Comparison of ENCODE assay signal across 1 cellular context in the genomic region with DNA sequence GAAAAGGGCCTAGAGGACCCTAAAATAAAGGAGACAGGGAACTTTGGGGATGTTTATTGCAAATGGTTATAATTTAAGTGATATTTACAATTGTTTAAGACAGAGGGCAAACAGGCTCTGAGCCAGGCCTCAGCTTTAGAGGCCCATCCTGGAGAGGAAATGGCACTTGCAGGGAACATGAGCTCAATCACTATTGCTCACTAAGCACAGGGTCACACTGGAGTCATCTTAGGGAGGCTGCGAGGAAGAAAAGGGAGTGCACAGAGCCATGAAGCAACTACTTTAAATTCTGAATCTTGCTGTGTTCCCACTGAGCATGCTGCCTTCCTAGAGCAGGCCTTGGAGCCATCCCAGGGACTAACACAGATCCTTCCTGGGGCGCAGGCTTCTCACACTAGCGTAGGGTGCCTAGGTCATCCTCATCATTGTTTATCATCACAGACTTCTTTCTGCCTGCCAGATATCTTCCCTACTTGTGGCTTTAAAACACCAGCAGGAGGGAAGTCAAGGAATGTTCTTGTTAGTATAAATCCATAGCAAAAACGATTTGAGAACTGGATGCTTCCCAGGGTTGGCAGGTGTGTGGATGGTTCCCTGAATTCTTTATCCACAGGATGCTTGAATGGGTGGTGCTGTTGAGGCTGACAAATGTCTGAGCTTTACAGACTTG.
TF ChIP-seq lines count a peak whose summit lies in the region.

No MANE protein-coding gene starts in this region.

TF ChIP-seq in GM12878, 131 proteins besides CTCF, POLR2A, EP300 and RAD21:
- no peak for TF ChIP-seq ZNF24 (IDR thresholded peaks at IDR 0.05)
- no peak for TF ChIP-seq TCF12 (IDR thresholded peaks at IDR 0.05; ENCODE audit: low read depth, low read length)
- no peak for TF ChIP-seq DPF2 (IDR thresholded peaks at IDR 0.05)
- no peak for TF ChIP-seq CEBPB (IDR thresholded peaks at IDR 0.05; ENCODE audit: borderline replicate concordance in 1 of 2, low read depth in 2 of 2, low read length in 2 of 2)
- TF ChIP-seq, protein P1, sequence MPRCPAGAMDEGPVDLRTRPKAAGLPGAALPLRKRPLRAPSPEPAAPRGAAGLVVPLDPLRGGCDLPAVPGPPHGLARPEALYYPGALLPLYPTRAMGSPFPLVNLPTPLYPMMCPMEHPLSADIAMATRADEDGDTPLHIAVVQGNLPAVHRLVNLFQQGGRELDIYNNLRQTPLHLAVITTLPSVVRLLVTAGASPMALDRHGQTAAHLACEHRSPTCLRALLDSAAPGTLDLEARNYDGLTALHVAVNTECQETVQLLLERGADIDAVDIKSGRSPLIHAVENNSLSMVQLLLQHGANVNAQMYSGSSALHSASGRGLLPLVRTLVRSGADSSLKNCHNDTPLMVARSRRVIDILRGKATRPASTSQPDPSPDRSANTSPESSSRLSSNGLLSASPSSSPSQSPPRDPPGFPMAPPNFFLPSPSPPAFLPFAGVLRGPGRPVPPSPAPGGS (IDR thresholded peaks at IDR 0.05; ENCODE audit: borderline replicate concordance, insufficient read depth, low read depth, low read length, poor library complexity, severe bottlenecking), result no peak
- TF ChIP-seq SIN3A (IDR thresholded peaks at IDR 0.05; ENCODE audit: low read depth, low read length), result no peak
- TF ChIP-seq NR2C1 (IDR thresholded peaks at IDR 0.05), result no peak
- TF ChIP-seq, protein P2, sequence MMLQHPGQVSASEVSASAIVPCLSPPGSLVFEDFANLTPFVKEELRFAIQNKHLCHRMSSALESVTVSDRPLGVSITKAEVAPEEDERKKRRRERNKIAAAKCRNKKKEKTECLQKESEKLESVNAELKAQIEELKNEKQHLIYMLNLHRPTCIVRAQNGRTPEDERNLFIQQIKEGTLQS (IDR thresholded peaks at IDR 0.05; ENCODE audit: borderline replicate concordance, extremely low read depth, low read depth, low read length), result no peak
- no peak for TF ChIP-seq FOXM1 (IDR thresholded peaks at IDR 0.05; ENCODE audit: low read depth, low read length)
- TF ChIP-seq, protein P3, sequence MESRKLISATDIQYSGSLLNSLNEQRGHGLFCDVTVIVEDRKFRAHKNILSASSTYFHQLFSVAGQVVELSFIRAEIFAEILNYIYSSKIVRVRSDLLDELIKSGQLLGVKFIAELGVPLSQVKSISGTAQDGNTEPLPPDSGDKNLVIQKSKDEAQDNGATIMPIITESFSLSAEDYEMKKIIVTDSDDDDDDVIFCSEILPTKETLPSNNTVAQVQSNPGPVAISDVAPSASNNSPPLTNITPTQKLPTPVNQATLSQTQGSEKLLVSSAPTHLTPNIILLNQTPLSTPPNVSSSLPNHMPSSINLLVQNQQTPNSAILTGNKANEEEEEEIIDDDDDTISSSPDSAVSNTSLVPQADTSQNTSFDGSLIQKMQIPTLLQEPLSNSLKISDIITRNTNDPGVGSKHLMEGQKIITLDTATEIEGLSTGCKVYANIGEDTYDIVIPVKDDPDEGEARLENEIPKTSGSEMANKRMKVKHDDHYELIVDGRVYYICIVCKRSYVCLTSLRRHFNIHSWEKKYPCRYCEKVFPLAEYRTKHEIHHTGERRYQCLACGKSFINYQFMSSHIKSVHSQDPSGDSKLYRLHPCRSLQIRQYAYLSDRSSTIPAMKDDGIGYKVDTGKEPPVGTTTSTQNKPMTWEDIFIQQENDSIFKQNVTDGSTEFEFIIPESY (IDR thresholded peaks at IDR 0.05), result no peak
- TF ChIP-seq, protein P4, sequence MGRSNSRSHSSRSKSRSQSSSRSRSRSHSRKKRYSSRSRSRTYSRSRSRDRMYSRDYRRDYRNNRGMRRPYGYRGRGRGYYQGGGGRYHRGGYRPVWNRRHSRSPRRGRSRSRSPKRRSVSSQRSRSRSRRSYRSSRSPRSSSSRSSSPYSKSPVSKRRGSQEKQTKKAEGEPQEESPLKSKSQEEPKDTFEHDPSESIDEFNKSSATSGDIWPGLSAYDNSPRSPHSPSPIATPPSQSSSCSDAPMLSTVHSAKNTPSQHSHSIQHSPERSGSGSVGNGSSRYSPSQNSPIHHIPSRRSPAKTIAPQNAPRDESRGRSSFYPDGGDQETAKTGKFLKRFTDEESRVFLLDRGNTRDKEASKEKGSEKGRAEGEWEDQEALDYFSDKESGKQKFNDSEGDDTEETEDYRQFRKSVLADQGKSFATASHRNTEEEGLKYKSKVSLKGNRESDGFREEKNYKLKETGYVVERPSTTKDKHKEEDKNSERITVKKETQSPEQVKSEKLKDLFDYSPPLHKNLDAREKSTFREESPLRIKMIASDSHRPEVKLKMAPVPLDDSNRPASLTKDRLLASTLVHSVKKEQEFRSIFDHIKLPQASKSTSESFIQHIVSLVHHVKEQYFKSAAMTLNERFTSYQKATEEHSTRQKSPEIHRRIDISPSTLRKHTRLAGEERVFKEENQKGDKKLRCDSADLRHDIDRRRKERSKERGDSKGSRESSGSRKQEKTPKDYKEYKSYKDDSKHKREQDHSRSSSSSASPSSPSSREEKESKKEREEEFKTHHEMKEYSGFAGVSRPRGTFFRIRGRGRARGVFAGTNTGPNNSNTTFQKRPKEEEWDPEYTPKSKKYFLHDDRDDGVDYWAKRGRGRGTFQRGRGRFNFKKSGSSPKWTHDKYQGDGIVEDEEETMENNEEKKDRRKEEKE (IDR thresholded peaks at IDR 0.05), result no peak
- TF ChIP-seq, protein P5, sequence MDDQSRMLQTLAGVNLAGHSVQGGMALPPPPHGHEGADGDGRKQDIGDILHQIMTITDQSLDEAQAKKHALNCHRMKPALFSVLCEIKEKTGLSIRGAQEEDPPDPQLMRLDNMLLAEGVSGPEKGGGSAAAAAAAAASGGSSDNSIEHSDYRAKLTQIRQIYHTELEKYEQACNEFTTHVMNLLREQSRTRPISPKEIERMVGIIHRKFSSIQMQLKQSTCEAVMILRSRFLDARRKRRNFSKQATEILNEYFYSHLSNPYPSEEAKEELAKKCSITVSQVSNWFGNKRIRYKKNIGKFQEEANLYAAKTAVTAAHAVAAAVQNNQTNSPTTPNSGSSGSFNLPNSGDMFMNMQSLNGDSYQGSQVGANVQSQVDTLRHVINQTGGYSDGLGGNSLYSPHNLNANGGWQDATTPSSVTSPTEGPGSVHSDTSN (IDR thresholded peaks at IDR 0.05; ENCODE audit: insufficient replicate concordance, low read depth, low read length), result no peak
- TF ChIP-seq, protein P6, sequence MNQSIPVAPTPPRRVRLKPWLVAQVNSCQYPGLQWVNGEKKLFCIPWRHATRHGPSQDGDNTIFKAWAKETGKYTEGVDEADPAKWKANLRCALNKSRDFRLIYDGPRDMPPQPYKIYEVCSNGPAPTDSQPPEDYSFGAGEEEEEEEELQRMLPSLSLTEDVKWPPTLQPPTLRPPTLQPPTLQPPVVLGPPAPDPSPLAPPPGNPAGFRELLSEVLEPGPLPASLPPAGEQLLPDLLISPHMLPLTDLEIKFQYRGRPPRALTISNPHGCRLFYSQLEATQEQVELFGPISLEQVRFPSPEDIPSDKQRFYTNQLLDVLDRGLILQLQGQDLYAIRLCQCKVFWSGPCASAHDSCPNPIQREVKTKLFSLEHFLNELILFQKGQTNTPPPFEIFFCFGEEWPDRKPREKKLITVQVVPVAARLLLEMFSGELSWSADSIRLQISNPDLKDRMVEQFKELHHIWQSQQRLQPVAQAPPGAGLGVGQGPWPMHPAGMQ (IDR thresholded peaks at IDR 0.05; ENCODE audit: borderline replicate concordance), result no peak
- no peak for TF ChIP-seq STAT1 (conservative IDR thresholded peaks at IDR 0.05)
- TF ChIP-seq, protein P7, sequence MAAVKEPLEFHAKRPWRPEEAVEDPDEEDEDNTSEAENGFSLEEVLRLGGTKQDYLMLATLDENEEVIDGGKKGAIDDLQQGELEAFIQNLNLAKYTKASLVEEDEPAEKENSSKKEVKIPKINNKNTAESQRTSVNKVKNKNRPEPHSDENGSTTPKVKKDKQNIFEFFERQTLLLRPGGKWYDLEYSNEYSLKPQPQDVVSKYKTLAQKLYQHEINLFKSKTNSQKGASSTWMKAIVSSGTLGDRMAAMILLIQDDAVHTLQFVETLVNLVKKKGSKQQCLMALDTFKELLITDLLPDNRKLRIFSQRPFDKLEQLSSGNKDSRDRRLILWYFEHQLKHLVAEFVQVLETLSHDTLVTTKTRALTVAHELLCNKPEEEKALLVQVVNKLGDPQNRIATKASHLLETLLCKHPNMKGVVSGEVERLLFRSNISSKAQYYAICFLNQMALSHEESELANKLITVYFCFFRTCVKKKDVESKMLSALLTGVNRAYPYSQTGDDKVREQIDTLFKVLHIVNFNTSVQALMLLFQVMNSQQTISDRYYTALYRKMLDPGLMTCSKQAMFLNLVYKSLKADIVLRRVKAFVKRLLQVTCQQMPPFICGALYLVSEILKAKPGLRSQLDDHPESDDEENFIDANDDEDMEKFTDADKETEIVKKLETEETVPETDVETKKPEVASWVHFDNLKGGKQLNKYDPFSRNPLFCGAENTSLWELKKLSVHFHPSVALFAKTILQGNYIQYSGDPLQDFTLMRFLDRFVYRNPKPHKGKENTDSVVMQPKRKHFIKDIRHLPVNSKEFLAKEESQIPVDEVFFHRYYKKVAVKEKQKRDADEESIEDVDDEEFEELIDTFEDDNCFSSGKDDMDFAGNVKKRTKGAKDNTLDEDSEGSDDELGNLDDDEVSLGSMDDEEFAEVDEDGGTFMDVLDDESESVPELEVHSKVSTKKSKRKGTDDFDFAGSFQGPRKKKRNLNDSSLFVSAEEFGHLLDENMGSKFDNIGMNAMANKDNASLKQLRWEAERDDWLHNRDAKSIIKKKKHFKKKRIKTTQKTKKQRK (IDR thresholded peaks at IDR 0.05; ENCODE audit: low read depth, low read length), result no peak
- no peak for TF ChIP-seq NR2C2 (IDR thresholded peaks at IDR 0.05; ENCODE audit: borderline replicate concordance, control insufficient read depth, insufficient read length, low read depth)
- TF ChIP-seq, protein P8, sequence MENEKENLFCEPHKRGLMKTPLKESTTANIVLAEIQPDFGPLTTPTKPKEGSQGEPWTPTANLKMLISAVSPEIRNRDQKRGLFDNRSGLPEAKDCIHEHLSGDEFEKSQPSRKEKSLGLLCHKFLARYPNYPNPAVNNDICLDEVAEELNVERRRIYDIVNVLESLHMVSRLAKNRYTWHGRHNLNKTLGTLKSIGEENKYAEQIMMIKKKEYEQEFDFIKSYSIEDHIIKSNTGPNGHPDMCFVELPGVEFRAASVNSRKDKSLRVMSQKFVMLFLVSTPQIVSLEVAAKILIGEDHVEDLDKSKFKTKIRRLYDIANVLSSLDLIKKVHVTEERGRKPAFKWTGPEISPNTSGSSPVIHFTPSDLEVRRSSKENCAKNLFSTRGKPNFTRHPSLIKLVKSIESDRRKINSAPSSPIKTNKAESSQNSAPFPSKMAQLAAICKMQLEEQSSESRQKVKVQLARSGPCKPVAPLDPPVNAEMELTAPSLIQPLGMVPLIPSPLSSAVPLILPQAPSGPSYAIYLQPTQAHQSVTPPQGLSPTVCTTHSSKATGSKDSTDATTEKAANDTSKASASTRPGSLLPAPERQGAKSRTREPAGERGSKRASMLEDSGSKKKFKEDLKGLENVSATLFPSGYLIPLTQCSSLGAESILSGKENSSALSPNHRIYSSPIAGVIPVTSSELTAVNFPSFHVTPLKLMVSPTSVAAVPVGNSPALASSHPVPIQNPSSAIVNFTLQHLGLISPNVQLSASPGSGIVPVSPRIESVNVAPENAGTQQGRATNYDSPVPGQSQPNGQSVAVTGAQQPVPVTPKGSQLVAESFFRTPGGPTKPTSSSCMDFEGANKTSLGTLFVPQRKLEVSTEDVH (IDR thresholded peaks at IDR 0.05; ENCODE audit: low read depth, partially characterized antibody), result no peak
- no peak for TF ChIP-seq ZNF217 (IDR thresholded peaks at IDR 0.05)
TF ChIP-seq in GM12878: peak in this region for 0.
